Comparison of ENCODE assay signal across 1 cellular context in the genomic region with DNA sequence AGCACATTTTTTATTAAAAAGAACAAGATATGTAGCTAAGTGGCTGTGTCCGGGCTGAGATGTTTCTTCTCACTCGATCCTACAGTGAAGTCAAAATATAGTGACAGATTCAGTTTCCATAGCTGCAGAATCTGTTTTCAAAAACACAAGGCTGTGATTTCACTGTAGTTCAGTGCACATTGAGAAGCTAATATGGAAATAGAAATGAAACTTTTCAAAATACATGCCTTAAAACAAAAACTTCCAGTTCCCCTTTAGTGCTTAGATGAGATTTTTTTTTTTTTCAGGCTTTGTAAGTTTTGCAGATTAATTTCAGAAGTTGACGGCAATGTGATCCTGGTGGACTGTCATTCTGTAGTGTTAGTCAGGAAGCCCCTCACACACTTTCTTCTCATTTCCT.
TF ChIP-seq lines count a peak whose summit lies in the region.

No MANE protein-coding gene starts in this region.

TF ChIP-seq in HepG2, 621 proteins besides CTCF, POLR2A, EP300 and RAD21 (continued from another document):
- TF ChIP-seq, protein P1, sequence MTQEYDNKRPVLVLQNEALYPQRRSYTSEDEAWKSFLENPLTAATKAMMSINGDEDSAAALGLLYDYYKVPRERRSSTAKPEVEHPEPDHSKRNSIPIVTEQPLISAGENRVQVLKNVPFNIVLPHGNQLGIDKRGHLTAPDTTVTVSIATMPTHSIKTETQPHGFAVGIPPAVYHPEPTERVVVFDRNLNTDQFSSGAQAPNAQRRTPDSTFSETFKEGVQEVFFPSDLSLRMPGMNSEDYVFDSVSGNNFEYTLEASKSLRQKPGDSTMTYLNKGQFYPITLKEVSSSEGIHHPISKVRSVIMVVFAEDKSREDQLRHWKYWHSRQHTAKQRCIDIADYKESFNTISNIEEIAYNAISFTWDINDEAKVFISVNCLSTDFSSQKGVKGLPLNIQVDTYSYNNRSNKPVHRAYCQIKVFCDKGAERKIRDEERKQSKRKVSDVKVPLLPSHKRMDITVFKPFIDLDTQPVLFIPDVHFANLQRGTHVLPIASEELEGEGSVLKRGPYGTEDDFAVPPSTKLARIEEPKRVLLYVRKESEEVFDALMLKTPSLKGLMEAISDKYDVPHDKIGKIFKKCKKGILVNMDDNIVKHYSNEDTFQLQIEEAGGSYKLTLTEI (CRISPR knock-in tag; conservative IDR thresholded peaks at IDR 0.05) = no peak
- TF ChIP-seq, protein P2, sequence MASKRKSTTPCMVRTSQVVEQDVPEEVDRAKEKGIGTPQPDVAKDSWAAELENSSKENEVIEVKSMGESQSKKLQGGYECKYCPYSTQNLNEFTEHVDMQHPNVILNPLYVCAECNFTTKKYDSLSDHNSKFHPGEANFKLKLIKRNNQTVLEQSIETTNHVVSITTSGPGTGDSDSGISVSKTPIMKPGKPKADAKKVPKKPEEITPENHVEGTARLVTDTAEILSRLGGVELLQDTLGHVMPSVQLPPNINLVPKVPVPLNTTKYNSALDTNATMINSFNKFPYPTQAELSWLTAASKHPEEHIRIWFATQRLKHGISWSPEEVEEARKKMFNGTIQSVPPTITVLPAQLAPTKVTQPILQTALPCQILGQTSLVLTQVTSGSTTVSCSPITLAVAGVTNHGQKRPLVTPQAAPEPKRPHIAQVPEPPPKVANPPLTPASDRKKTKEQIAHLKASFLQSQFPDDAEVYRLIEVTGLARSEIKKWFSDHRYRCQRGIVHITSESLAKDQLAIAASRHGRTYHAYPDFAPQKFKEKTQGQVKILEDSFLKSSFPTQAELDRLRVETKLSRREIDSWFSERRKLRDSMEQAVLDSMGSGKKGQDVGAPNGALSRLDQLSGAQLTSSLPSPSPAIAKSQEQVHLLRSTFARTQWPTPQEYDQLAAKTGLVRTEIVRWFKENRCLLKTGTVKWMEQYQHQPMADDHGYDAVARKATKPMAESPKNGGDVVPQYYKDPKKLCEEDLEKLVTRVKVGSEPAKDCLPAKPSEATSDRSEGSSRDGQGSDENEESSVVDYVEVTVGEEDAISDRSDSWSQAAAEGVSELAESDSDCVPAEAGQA (IDR thresholded peaks at IDR 0.05; ENCODE audit: low read depth) = no peak
- TF ChIP-seq, protein P2 (CRISPR knock-in tag; IDR thresholded peaks at IDR 0.05; ENCODE audit: borderline replicate concordance) = no peak
- TF ChIP-seq ZNF253 (CRISPR knock-in tag; IDR thresholded peaks at IDR 0.05; ENCODE audit: borderline replicate concordance) = no peak
- TF ChIP-seq CHD2 (IDR thresholded peaks at IDR 0.05; ENCODE audit: low read depth, low read length) = no peak
- TF ChIP-seq, protein P3, sequence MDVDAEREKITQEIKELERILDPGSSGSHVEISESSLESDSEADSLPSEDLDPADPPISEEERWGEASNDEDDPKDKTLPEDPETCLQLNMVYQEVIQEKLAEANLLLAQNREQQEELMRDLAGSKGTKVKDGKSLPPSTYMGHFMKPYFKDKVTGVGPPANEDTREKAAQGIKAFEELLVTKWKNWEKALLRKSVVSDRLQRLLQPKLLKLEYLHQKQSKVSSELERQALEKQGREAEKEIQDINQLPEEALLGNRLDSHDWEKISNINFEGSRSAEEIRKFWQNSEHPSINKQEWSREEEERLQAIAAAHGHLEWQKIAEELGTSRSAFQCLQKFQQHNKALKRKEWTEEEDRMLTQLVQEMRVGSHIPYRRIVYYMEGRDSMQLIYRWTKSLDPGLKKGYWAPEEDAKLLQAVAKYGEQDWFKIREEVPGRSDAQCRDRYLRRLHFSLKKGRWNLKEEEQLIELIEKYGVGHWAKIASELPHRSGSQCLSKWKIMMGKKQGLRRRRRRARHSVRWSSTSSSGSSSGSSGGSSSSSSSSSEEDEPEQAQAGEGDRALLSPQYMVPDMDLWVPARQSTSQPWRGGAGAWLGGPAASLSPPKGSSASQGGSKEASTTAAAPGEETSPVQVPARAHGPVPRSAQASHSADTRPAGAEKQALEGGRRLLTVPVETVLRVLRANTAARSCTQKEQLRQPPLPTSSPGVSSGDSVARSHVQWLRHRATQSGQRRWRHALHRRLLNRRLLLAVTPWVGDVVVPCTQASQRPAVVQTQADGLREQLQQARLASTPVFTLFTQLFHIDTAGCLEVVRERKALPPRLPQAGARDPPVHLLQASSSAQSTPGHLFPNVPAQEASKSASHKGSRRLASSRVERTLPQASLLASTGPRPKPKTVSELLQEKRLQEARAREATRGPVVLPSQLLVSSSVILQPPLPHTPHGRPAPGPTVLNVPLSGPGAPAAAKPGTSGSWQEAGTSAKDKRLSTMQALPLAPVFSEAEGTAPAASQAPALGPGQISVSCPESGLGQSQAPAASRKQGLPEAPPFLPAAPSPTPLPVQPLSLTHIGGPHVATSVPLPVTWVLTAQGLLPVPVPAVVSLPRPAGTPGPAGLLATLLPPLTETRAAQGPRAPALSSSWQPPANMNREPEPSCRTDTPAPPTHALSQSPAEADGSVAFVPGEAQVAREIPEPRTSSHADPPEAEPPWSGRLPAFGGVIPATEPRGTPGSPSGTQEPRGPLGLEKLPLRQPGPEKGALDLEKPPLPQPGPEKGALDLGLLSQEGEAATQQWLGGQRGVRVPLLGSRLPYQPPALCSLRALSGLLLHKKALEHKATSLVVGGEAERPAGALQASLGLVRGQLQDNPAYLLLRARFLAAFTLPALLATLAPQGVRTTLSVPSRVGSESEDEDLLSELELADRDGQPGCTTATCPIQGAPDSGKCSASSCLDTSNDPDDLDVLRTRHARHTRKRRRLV (CRISPR knock-in tag; IDR thresholded peaks at IDR 0.05) = no peak
- TF ChIP-seq ZFX (CRISPR knock-in tag; IDR thresholded peaks at IDR 0.05; ENCODE audit: low read depth) = no peak
- TF ChIP-seq, protein P4, sequence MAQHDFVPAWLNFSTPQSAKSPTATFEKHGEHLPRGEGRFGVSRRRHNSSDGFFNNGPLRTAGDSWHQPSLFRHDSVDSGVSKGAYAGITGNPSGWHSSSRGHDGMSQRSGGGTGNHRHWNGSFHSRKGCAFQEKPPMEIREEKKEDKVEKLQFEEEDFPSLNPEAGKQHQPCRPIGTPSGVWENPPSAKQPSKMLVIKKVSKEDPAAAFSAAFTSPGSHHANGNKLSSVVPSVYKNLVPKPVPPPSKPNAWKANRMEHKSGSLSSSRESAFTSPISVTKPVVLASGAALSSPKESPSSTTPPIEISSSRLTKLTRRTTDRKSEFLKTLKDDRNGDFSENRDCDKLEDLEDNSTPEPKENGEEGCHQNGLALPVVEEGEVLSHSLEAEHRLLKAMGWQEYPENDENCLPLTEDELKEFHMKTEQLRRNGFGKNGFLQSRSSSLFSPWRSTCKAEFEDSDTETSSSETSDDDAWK (CRISPR knock-in tag; IDR thresholded peaks at IDR 0.05) = no peak
- no peak for TF ChIP-seq ZNF44 (CRISPR knock-in tag; IDR thresholded peaks at IDR 0.05)
